1 cellular context compared by ENCODE assay signal in genomic region chr1:68291763-68292384, GRCh38.
TF ChIP-seq lines count a peak whose summit lies in the region.

No MANE protein-coding gene starts in this region.

TF ChIP-seq in HEK293, 187 proteins besides CTCF, POLR2A, EP300 and RAD21 (continued from another document and continues in another):
- no peak for TF ChIP-seq PRDM2 (tag by site-specific recombination; IDR thresholded peaks at IDR 0.05; ENCODE audit: borderline replicate concordance)
- TF ChIP-seq ZNF433 (tag by site-specific recombination; IDR thresholded peaks at IDR 0.05; ENCODE audit: low read depth): no peak
- no peak for TF ChIP-seq ZNF626 (tag by site-specific recombination; IDR thresholded peaks at IDR 0.05)
- no peak for TF ChIP-seq SALL2 (tag by site-specific recombination; IDR thresholded peaks at IDR 0.05; ENCODE audit: borderline replicate concordance)
- no peak for TF ChIP-seq ZNF221 (tag by site-specific recombination; IDR thresholded peaks at IDR 0.05; ENCODE audit: borderline replicate concordance)
- no peak for TF ChIP-seq OSR2 (tag by site-specific recombination; IDR thresholded peaks at IDR 0.05)
- TF ChIP-seq ZNF169 (tag by site-specific recombination; IDR thresholded peaks at IDR 0.05): no peak
- TF ChIP-seq ZNF184 (tag by site-specific recombination; IDR thresholded peaks at IDR 0.05): no peak
- TF ChIP-seq ZNF341 (tag by site-specific recombination; IDR thresholded peaks at IDR 0.05; ENCODE audit: low read depth): no peak
- no peak for TF ChIP-seq ZBTB1 (tag by site-specific recombination; IDR thresholded peaks at IDR 0.05)
- TF ChIP-seq ZXDB (tag by site-specific recombination; IDR thresholded peaks at IDR 0.05): no peak
- no peak for TF ChIP-seq ZNF837 (tag by site-specific recombination; IDR thresholded peaks at IDR 0.05)
- TF ChIP-seq ZNF610 (tag by site-specific recombination; IDR thresholded peaks at IDR 0.05; ENCODE audit: borderline replicate concordance): no peak
- TF ChIP-seq ZNF513 (tag by site-specific recombination; IDR thresholded peaks at IDR 0.05): no peak
- TF ChIP-seq ZNF621 (tag by site-specific recombination; IDR thresholded peaks at IDR 0.05): no peak
- TF ChIP-seq ZNF155 (tag by site-specific recombination; IDR thresholded peaks at IDR 0.05): no peak
- TF ChIP-seq ZSCAN16 (tag by site-specific recombination; IDR thresholded peaks at IDR 0.05): no peak
- no peak for TF ChIP-seq ZNF292 (tag by site-specific recombination; IDR thresholded peaks at IDR 0.05; ENCODE audit: borderline replicate concordance, low read depth)
- 0 out of 2 replicates have a peak, but pooled peaks have one; percentile 20 for TF ChIP-seq SP7 (tag by site-specific recombination; IDR thresholded peaks at IDR 0.05)
- peak; percentile 34; the same call in 1 of the 2 replicates for TF ChIP-seq ZNF366 (tag by site-specific recombination; conservative IDR thresholded peaks at IDR 0.05)
- no peak for TF ChIP-seq ZNF23 (tag by site-specific recombination; IDR thresholded peaks at IDR 0.05; ENCODE audit: borderline replicate concordance)
- no peak for TF ChIP-seq YY1 (tag by site-specific recombination; IDR thresholded peaks at IDR 0.05)
- TF ChIP-seq ZNF391 (tag by site-specific recombination; IDR thresholded peaks at IDR 0.05; ENCODE audit: borderline replicate concordance, low read depth): no peak
- TF ChIP-seq ZNF335 (tag by site-specific recombination; conservative IDR thresholded peaks at IDR 0.05): peak; percentile 72
- TF ChIP-seq GLIS1 (tag by site-specific recombination; IDR thresholded peaks at IDR 0.05): no peak
- no peak for TF ChIP-seq ZNF148 (tag by site-specific recombination; IDR thresholded peaks at IDR 0.05; ENCODE audit: borderline replicate concordance)
- no peak for TF ChIP-seq TCF7L2 (IDR thresholded peaks at IDR 0.05; ENCODE audit: borderline replicate concordance, low read depth, low read length)
- TF ChIP-seq ZNF48 (tag by site-specific recombination; IDR thresholded peaks at IDR 0.05): no peak
- TF ChIP-seq ZNF423 (tag by site-specific recombination; IDR thresholded peaks at IDR 0.05): no peak
- TF ChIP-seq, protein P1, sequence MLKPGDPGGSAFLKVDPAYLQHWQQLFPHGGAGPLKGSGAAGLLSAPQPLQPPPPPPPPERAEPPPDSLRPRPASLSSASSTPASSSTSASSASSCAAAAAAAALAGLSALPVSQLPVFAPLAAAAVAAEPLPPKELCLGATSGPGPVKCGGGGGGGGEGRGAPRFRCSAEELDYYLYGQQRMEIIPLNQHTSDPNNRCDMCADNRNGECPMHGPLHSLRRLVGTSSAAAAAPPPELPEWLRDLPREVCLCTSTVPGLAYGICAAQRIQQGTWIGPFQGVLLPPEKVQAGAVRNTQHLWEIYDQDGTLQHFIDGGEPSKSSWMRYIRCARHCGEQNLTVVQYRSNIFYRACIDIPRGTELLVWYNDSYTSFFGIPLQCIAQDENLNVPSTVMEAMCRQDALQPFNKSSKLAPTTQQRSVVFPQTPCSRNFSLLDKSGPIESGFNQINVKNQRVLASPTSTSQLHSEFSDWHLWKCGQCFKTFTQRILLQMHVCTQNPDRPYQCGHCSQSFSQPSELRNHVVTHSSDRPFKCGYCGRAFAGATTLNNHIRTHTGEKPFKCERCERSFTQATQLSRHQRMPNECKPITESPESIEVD (tag by site-specific recombination; IDR thresholded peaks at IDR 0.05): peak; percentile 64
- no peak for TF ChIP-seq ZNF488 (tag by site-specific recombination; IDR thresholded peaks at IDR 0.05)
- TF ChIP-seq ZNF792 (tag by site-specific recombination; IDR thresholded peaks at IDR 0.05): no peak
- peak; percentile 72; the same call in 1 of the 2 replicates for TF ChIP-seq TRIM28 (IDR thresholded peaks at IDR 0.05; ENCODE audit: borderline replicate concordance, low read length)
- no peak for TF ChIP-seq ZNF585B (tag by site-specific recombination; IDR thresholded peaks at IDR 0.05)
- no peak for TF ChIP-seq KLF16 (tag by site-specific recombination; IDR thresholded peaks at IDR 0.05)
- TF ChIP-seq ZNF555 (tag by site-specific recombination; conservative IDR thresholded peaks at IDR 0.05): no peak
- no peak for TF ChIP-seq ZBTB11 (tag by site-specific recombination; conservative IDR thresholded peaks at IDR 0.05; ENCODE audit: low read depth)
- no peak for TF ChIP-seq ZBTB48 (tag by site-specific recombination; IDR thresholded peaks at IDR 0.05)
- no peak for TF ChIP-seq ZNF747 (tag by site-specific recombination; IDR thresholded peaks at IDR 0.05)
- TF ChIP-seq ZNF157 (tag by site-specific recombination; IDR thresholded peaks at IDR 0.05): no peak
- TF ChIP-seq ZNF785 (tag by site-specific recombination; IDR thresholded peaks at IDR 0.05): no peak
- 0 out of 2 replicates have a peak, but pooled peaks have one; percentile 31 for TF ChIP-seq ZNF394 (tag by site-specific recombination; IDR thresholded peaks at IDR 0.05; ENCODE audit: borderline replicate concordance)
- TF ChIP-seq ZNF529 (tag by site-specific recombination; IDR thresholded peaks at IDR 0.05; ENCODE audit: insufficient replicate concordance): no peak
- TF ChIP-seq ZBTB44 (tag by site-specific recombination; IDR thresholded peaks at IDR 0.05): no peak
- no peak for TF ChIP-seq ZIC2 (tag by site-specific recombination; IDR thresholded peaks at IDR 0.05)
- no peak for TF ChIP-seq KLF9 (tag by site-specific recombination; IDR thresholded peaks at IDR 0.05; ENCODE audit: low read depth)
- TF ChIP-seq ZFP69B (tag by site-specific recombination; IDR thresholded peaks at IDR 0.05): no peak
- no peak for TF ChIP-seq ZNF214 (tag by site-specific recombination; IDR thresholded peaks at IDR 0.05; ENCODE audit: borderline replicate concordance)
- TF ChIP-seq BCL11B (tag by site-specific recombination; IDR thresholded peaks at IDR 0.05; ENCODE audit: low read depth): no peak
- TF ChIP-seq GLIS2 (tag by site-specific recombination; IDR thresholded peaks at IDR 0.05): no peak
- no peak for TF ChIP-seq ZNF830 (tag by site-specific recombination; IDR thresholded peaks at IDR 0.05; ENCODE audit: low read depth)
- no peak for TF ChIP-seq GLI4 (tag by site-specific recombination; IDR thresholded peaks at IDR 0.05)
- TF ChIP-seq ZNF580 (tag by site-specific recombination; IDR thresholded peaks at IDR 0.05): no peak
